9 cellular contexts compared by ENCODE assay signal in genomic region chr11:130390071-130390758, GRCh38.
A peak's percentile ranks its signal among the peaks of the same experiment; 100 is the strongest.
DNase-seq lines count a peak whose midpoint lies in the region; ATAC-seq and TF ChIP-seq lines count a peak whose summit lies in the region.
"Had no signal": no experiment of that assay in that cellular context is flagged by ENCODE, and none has a peak within 500 bp of the region (broad histone marks: within the 10 kb centered on the region; RNA-seq: fewer than 3 reads in every experiment).

No MANE protein-coding gene starts in this region.

- no peaks in the 10 kb centered on the region for H3K9me3 Mint-ChIP-seq in central memory CD8-positive, alpha-beta T cell

- H3K36me3 Mint-ChIP-seq in central memory CD8-positive, alpha-beta T cell (ENCODE audit: insufficient read depth) = peaks cover 8% of the 10 kb centered on the region

- peaks cover under 1% of the 10 kb centered on the region for H3K27me3 Mint-ChIP-seq in central memory CD8-positive, alpha-beta T cell

- H3K4me3 Mint-ChIP-seq in central memory CD8-positive, alpha-beta T cell = peak overlapping the region; percentile 65

- peak overlapping the region; percentile 76 for H3K27ac Mint-ChIP-seq in central memory CD8-positive, alpha-beta T cell (ENCODE audit: low read depth)

- H3K27ac ChIP-seq in C4-2B = peak overlapping the region; percentile 41
- H3K27ac ChIP-seq: thyroid gland had no signal

- peak; percentile 4 for DNase-seq in NCI-H1105 (lab: John Stamatoyannopoulos, UW)
- no peak for DNase-seq in central memory CD8-positive, alpha-beta T cell (ENCODE audit: low spot score in 2 of 2)
- peak; percentile 80 for DNase-seq in midbrain (lab: John Stamatoyannopoulos, UW)
- DNase-seq in NCI-H446 treated with DMSO at 0.1 percent for 48 hours (lab: John Stamatoyannopoulos, UW) = no peak
- no peak for DNase-seq in HuH-7 (ENCODE audit: low spot score)
- DNase-seq in SKM-1 (lab: John Stamatoyannopoulos, UW; ENCODE audit: unreplicated experiment) = no peak

- ATAC-seq in central memory CD8-positive, alpha-beta T cell (replicated peaks; ENCODE audit: extremely low read depth, poor library complexity, severe bottlenecking) = no peak
- ATAC-seq in HG02571 (IDR thresholded peaks at IDR 0.05; ENCODE audit: unreplicated experiment) = no peak

- H3K4me1 Mint-ChIP-seq in central memory CD8-positive, alpha-beta T cell = peaks cover 33% of the 10 kb centered on the region

- TF ChIP-seq CTCF in C4-2B (conservative IDR thresholded peaks at IDR 0.05) = peak; percentile 71

Comparison
In these comparisons a context has a peak if more than half of its experiments do, and no peak if none do; other contexts are left out.
1. DNase-seq: peak in NCI-H1105 (single experiment) and midbrain (single experiment); none in central memory CD8-positive, alpha-beta T cell (0 of 2), NCI-H446 treated with DMSO at 0.1 percent for 48 hours (single experiment), HuH-7 (single experiment) and SKM-1 (single experiment).